ENCODE assay signal across 8 cellular contexts in genomic region chr1:153922838-153923652, GRCh38. TPM values are rescaled to one million over a fixed set of nuclear protein-coding genes. Genes with fewer than 3 reads are reported as not detected.
DNase-seq lines count a peak whose midpoint lies in the region; ATAC-seq and TF ChIP-seq lines count a peak whose summit lies in the region.

Gene GATAD2B, minus strand, starts transcription at chr1:153922972. Its CDS starts 94,625 bp downstream, at chr1:153828347.

- H3K9me3 Mint-ChIP-seq in activated T-cell treated with anti-CD3 and anti-CD28 coated beads, Interleukin-2, amount 50 U/mL, for 24 hours = no peaks in the 10 kb centered on the region

- peak within 1 kb of the TSS; percentile 98 for H3K27ac ChIP-seq in muscle layer of colon (ENCODE audit: low read depth, low read length)

- no peaks in the 10 kb centered on the region for H3K9me3 ChIP-seq in muscle layer of colon (ENCODE audit: low read length)

- peaks cover 44% of the 10 kb centered on the region for H3K36me3 Mint-ChIP-seq in activated T-cell treated with anti-CD3 and anti-CD28 coated beads, Interleukin-2, amount 50 U/mL, for 24 hours (ENCODE audit: low read depth)

- H3K27me3 Mint-ChIP-seq in activated T-cell treated with anti-CD3 and anti-CD28 coated beads, Interleukin-2, amount 50 U/mL, for 24 hours = no peaks in the 10 kb centered on the region

- H3K4me1 ChIP-seq in muscle layer of colon (ENCODE audit: insufficient read depth, low read length) = peaks cover 35% of the 10 kb centered on the region

- peaks cover 44% of the 10 kb centered on the region for H3K4me1 Mint-ChIP-seq in activated T-cell treated with anti-CD3 and anti-CD28 coated beads, Interleukin-2, amount 50 U/mL, for 24 hours (ENCODE audit: low read depth)

- no peaks in the 10 kb centered on the region for H3K36me3 ChIP-seq in muscle layer of colon (ENCODE audit: insufficient read depth, low read length)

- H3K27ac Mint-ChIP-seq in activated T-cell treated with anti-CD3 and anti-CD28 coated beads, Interleukin-2, amount 50 U/mL, for 24 hours = peak within 1 kb of the TSS; percentile 93

- H3K9ac ChIP-seq in muscle layer of colon (ENCODE audit: low read length) = peak within 1 kb of the TSS; percentile 84

- ATAC-seq in GM21717 (IDR thresholded peaks at IDR 0.05; ENCODE audit: unreplicated experiment) (peak; percentile 93), esophagus mucosa (peak; percentile 99)

- H3K4me3 Mint-ChIP-seq in activated T-cell treated with anti-CD3 and anti-CD28 coated beads, Interleukin-2, amount 50 U/mL, for 24 hours = peak within 1 kb of the TSS; percentile 97

- in situ Hi-C loops in KBM-7 (cut with MboI; ENCODE audit: low pct_unique_long_range_greater_than_20kb, low sequenced_read_pairs) = no loop called here

- peak within 1 kb of the TSS; percentile 67 to 81 for H3K4me3 ChIP-seq in muscle layer of colon (ENCODE audit: low read depth in 1 of 2, low read length in 2 of 2)

- H3K27me3 ChIP-seq in muscle layer of colon (ENCODE audit: control insufficient read depth in 1 of 2, insufficient read depth in 2 of 2, low read length in 2 of 2) = no peaks in the 10 kb centered on the region

- DNase-seq in DMS153 treated with DMSO at 0.1 percent for 48 hours (lab: John Stamatoyannopoulos, UW; ENCODE audit: unreplicated experiment) = peak; percentile 100
- DNase-seq in KBM-7 = peak; percentile 100
- peak; percentile 96 for DNase-seq in activated T-cell treated with anti-CD3 and anti-CD28 coated beads, Interleukin-2, amount 50 U/mL, for 24 hours
- peak; percentile 95 for DNase-seq in stimulated activated CD8-positive, alpha-beta memory T cell treated with anti-CD3 and anti-CD28 coated beads, Interleukin-7, amount 100 ng/mL, for 24 hours (ENCODE audit: low read depth)

TF ChIP-seq in PFSK-1, 5 proteins besides CTCF, POLR2A, EP300 and RAD21:
- TF ChIP-seq, protein P1, sequence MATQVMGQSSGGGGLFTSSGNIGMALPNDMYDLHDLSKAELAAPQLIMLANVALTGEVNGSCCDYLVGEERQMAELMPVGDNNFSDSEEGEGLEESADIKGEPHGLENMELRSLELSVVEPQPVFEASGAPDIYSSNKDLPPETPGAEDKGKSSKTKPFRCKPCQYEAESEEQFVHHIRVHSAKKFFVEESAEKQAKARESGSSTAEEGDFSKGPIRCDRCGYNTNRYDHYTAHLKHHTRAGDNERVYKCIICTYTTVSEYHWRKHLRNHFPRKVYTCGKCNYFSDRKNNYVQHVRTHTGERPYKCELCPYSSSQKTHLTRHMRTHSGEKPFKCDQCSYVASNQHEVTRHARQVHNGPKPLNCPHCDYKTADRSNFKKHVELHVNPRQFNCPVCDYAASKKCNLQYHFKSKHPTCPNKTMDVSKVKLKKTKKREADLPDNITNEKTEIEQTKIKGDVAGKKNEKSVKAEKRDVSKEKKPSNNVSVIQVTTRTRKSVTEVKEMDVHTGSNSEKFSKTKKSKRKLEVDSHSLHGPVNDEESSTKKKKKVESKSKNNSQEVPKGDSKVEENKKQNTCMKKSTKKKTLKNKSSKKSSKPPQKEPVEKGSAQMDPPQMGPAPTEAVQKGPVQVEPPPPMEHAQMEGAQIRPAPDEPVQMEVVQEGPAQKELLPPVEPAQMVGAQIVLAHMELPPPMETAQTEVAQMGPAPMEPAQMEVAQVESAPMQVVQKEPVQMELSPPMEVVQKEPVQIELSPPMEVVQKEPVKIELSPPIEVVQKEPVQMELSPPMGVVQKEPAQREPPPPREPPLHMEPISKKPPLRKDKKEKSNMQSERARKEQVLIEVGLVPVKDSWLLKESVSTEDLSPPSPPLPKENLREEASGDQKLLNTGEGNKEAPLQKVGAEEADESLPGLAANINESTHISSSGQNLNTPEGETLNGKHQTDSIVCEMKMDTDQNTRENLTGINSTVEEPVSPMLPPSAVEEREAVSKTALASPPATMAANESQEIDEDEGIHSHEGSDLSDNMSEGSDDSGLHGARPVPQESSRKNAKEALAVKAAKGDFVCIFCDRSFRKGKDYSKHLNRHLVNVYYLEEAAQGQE (IDR thresholded peaks at IDR 0.05; ENCODE audit: insufficient read depth in 1 of 2, low read depth in 2 of 2, low read length in 2 of 2) = no peak; a peak in 1 of 4 replicates
- TF ChIP-seq POLR2AphosphoS5 (IDR thresholded peaks at IDR 0.05; ENCODE audit: low read depth, low read length) = peak; percentile 73
- TF ChIP-seq TAF1 (IDR thresholded peaks at IDR 0.05; ENCODE audit: borderline replicate concordance, insufficient read depth, low read length) = peak; percentile 79; the same call in 1 of the 2 replicates
- TF ChIP-seq SIN3A (IDR thresholded peaks at IDR 0.05; ENCODE audit: borderline replicate concordance, insufficient read depth, low read length) = no peak
TF ChIP-seq in PFSK-1: peak in this region for 2.

RNA-seq across cellular contexts. Expression of gene GATAD2B, which starts in this region (rescaled TPM):
- 15.5 TPM for polyA plus RNA-seq in PFSK-1 (2012; ENCODE audit: insufficient read length, low read depth)
- 17.9 TPM for total RNA-seq in esophagus mucosa

Comparison
In these comparisons a context has a peak if more than half of its experiments do, and no peak if none do; other contexts are left out.
1. Peak in every context shown above with its lines: DNase-seq, ATAC-seq, H3K4me3 ChIP-seq and H3K27ac ChIP-seq.